In genomic region chr10:45427305-45427955, GRCh38 we compare ENCODE assay signal across 17 cellular contexts. TPM values are rescaled to one million over a fixed set of nuclear protein-coding genes. Genes with fewer than 3 reads are reported as not detected.
DNase-seq lines count a peak whose midpoint lies in the region; ATAC-seq lines count a peak whose summit lies in the region.
"Had no signal": no experiment of that assay in that cellular context is flagged by ENCODE, and none has a peak within 500 bp of the region (broad histone marks: within the 10 kb centered on the region; RNA-seq: fewer than 3 reads in every experiment).

No MANE protein-coding gene starts in this region.

- no peak overlapping the region for H3K4me3 ChIP-seq in H7 (ENCODE audit: insufficient read depth, low read depth, low read length)

- H3K36me3 Mint-ChIP-seq in stimulated activated memory B cell treated with anti-CD40 and anti-IgM and Interleukin-4, amounts not matched to agents 10 μg/mL and 1 μg/mL and 100 μg/mL, for 72 hours: peaks cover 61% of the 10 kb centered on the region
- H3K36me3 Mint-ChIP-seq: CD8-positive, alpha-beta T cell had no signal

- peaks cover 38% of the 10 kb centered on the region for H3K4me1 Mint-ChIP-seq in stimulated activated memory B cell treated with anti-CD40 and anti-IgM and Interleukin-4, amounts not matched to agents 10 μg/mL and 1 μg/mL and 100 μg/mL, for 72 hours

- no peak overlapping the region for H3K4me3 Mint-ChIP-seq in stimulated activated memory B cell treated with anti-CD40 and anti-IgM and Interleukin-4, amounts not matched to agents 10 μg/mL and 1 μg/mL and 100 μg/mL, for 72 hours
- H3K4me3 Mint-ChIP-seq: CD8-positive, alpha-beta T cell had no signal

- peak; percentile 38 for ATAC-seq in Right ventricle myocardium superior (ENCODE audit: poor library complexity)
- ATAC-seq in left cardiac atrium: no peak
- peak; percentile 48 for ATAC-seq in stimulated activated memory B cell treated with anti-CD40 and anti-IgM and Interleukin-4, amounts not matched to agents 10 μg/mL and 1 μg/mL and 100 μg/mL, for 72 hours
- no peak for ATAC-seq in HG03520 (IDR thresholded peaks at IDR 0.05; ENCODE audit: unreplicated experiment)
- ATAC-seq: CD8-positive, alpha-beta T cell had no signal

- H3K27ac Mint-ChIP-seq in stimulated activated memory B cell treated with anti-CD40 and anti-IgM and Interleukin-4, amounts not matched to agents 10 μg/mL and 1 μg/mL and 100 μg/mL, for 72 hours: peak overlapping the region; percentile 99
- H3K27ac Mint-ChIP-seq: CD8-positive, alpha-beta T cell had no signal

- no peaks in the 10 kb centered on the region for H3K27me3 Mint-ChIP-seq in stimulated activated memory B cell treated with anti-CD40 and anti-IgM and Interleukin-4, amounts not matched to agents 10 μg/mL and 1 μg/mL and 100 μg/mL, for 72 hours

- intact Hi-C loops in Right ventricle myocardium superior (cut with DNase I): no loop called here
- intact Hi-C loops in left cardiac atrium (cut with DNase I): no loop called here

- H3K27me3 ChIP-seq in H7 (ENCODE audit: control insufficient read depth, insufficient read depth, low read length): no peaks in the 10 kb centered on the region

- H3K9me3 Mint-ChIP-seq in stimulated activated memory B cell treated with anti-CD40 and anti-IgM and Interleukin-4, amounts not matched to agents 10 μg/mL and 1 μg/mL and 100 μg/mL, for 72 hours: no peaks in the 10 kb centered on the region
- H3K9me3 Mint-ChIP-seq: CD8-positive, alpha-beta T cell had no signal

- DNase-seq in Right ventricle myocardium superior (no peak), left cardiac atrium (no peak), H7 (peak; percentile 54), left kidney (ENCODE audit: low read depth, low spot score) (peak; percentile 49), AG08395 (ENCODE audit: low spot score) (no peak), 8988T (no peak)
- DNase-seq: CD8-positive, alpha-beta T cell; DND-41; GF-D8; Kasumi-1; NCI-H1417; NCI-H1930; NCI-H2171; NCI-H446 treated with DMSO at 0.1 percent for 48 hours had no signal

- H3K36me3 ChIP-seq in H7 (replicated peaks; ENCODE audit: control insufficient read depth, insufficient read depth, low read length): no peaks in the 10 kb centered on the region

RNA-seq across cellular contexts. Expression of gene ALOX5, which starts 53.4 kb away (rescaled TPM):
- total RNA-seq in Right ventricle myocardium superior: 4.7 TPM
- total RNA-seq in left cardiac atrium: 10 to 100 TPM; 11.9 to 13.8 TPM
- 0.10 and 1.1 TPM in 2 replicates for total RNA-seq in H7 (2014; rRNA removed; shearing (Covaris generic))
- total RNA-seq: A673 had no signal

Comparison
In these comparisons a context has a peak if more than half of its experiments do, and no peak if none do; other contexts are left out.
1. ATAC-seq: peak in Right ventricle myocardium superior (single experiment) and stimulated activated memory B cell treated with anti-CD40 and anti-IgM and Interleukin-4, amounts not matched to agents 10 μg/mL and 1 μg/mL and 100 μg/mL, for 72 hours (single experiment); none in left cardiac atrium (0 of 2) and HG03520 (single experiment).
2. DNase-seq: peak in H7 (single experiment) and left kidney (single experiment); none in Right ventricle myocardium superior (single experiment), left cardiac atrium (single experiment), AG08395 (single experiment) and 8988T (single experiment).